8 cellular contexts compared by ENCODE assay signal in genomic region chr2:86199834-86200177, GRCh38. TPM values are rescaled to one million over a fixed set of nuclear protein-coding genes. Genes with fewer than 3 reads are reported as not detected.
DNase-seq lines count a peak whose midpoint lies in the region; ATAC-seq and TF ChIP-seq lines count a peak whose summit lies in the region.

No MANE protein-coding gene starts in this region.

- TF ChIP-seq CTCF in C4-2B (conservative IDR thresholded peaks at IDR 0.05) (no peak), MM.1S (IDR thresholded peaks at IDR 0.05; ENCODE audit: low read length) (no peak), neural cell (IDR thresholded peaks at IDR 0.05; ENCODE audit: poor library complexity, severe bottlenecking) (no peak)

- H3K4me1 ChIP-seq in MM.1S (ENCODE audit: low read length), result peaks cover 17% of the 10 kb centered on the region
- peaks cover under 1% of the 10 kb centered on the region for H3K4me1 ChIP-seq in effector memory CD4-positive, alpha-beta T cell (ENCODE audit: control insufficient read depth, insufficient read depth, low read length, poor library complexity, severe bottlenecking)

- H3K79me2 ChIP-seq in MM.1S (ENCODE audit: low read length) (peaks cover 64% of the 10 kb centered on the region), neural cell (replicated peaks; ENCODE audit: insufficient read depth, low read length) (peaks cover 11% of the 10 kb centered on the region)

- peak overlapping the region; percentile 80 for H3K9ac ChIP-seq in MM.1S (ENCODE audit: low read length)
- H3K9ac ChIP-seq in neural cell (ENCODE audit: low read length), result peak overlapping the region; percentile 72

- H3K27me3 ChIP-seq in MM.1S (replicated peaks; ENCODE audit: insufficient read depth, low read length) (no peaks in the 10 kb centered on the region), neural cell (ENCODE audit: insufficient read depth, low read depth, low read length) (no peaks in the 10 kb centered on the region)
- no peaks in the 10 kb centered on the region for H3K27me3 ChIP-seq in effector memory CD4-positive, alpha-beta T cell (replicated peaks; ENCODE audit: control insufficient read depth, insufficient read depth, low read length, poor library complexity, severe bottlenecking)

- no peak for TF ChIP-seq EP300 in neural cell (conservative IDR thresholded peaks at IDR 0.05; ENCODE audit: poor library complexity, severe bottlenecking)

- H3K9me3 ChIP-seq in MM.1S (replicated peaks; ENCODE audit: insufficient read depth, low read length), result no peaks in the 10 kb centered on the region
- H3K9me3 ChIP-seq in effector memory CD4-positive, alpha-beta T cell (ENCODE audit: control insufficient read depth, low read length), result no peaks in the 10 kb centered on the region
- no peaks in the 10 kb centered on the region for H3K9me3 ChIP-seq in neural cell (ENCODE audit: low read length)

- H3K9me2 ChIP-seq in MM.1S (replicated peaks; ENCODE audit: insufficient read depth, low read length) (no peaks in the 10 kb centered on the region), neural cell (ENCODE audit: insufficient read depth, low read length) (no peaks in the 10 kb centered on the region)

- H4K20me1 ChIP-seq in MM.1S (ENCODE audit: insufficient read depth, low read length) (0 out of 2 replicates have a peak, but pooled peaks cover 5% of the 10 kb centered on the region), neural cell (ENCODE audit: insufficient read depth) (no peaks in the 10 kb centered on the region)

- H3F3A ChIP-seq in MM.1S (ENCODE audit: insufficient read depth, low read length) (peaks cover 19% of the 10 kb centered on the region), neural cell (ENCODE audit: insufficient read depth, low read length, poor library complexity, severe bottlenecking) (no peaks in the 10 kb centered on the region)

- H3K4me2 ChIP-seq in MM.1S (ENCODE audit: low read depth, low read length) (peak overlapping the region; percentile 64), neural cell (ENCODE audit: low read length) (peak overlapping the region; percentile 68)

- DNase-seq in MM.1S (no peak), SHP77 (lab: John Stamatoyannopoulos, UW) (no peak), NCI-H128 (lab: John Stamatoyannopoulos, UW; ENCODE audit: unreplicated experiment) (no peak)
- no peak for DNase-seq in effector memory CD4-positive, alpha-beta T cell
- no peak for DNase-seq in stimulated activated CD4-positive, alpha-beta T cell treated with anti-CD3 and anti-CD28 coated beads, Interleukin-1b, Interleukin-23, amount 100 ng/mL, for 48 hours

- H3K4me3 ChIP-seq in MM.1S (ENCODE audit: low read length) (peak overlapping the region; percentile 68), neural cell (ENCODE audit: low read length) (peak overlapping the region; percentile 73)
- peak overlapping the region; percentile 82 for H3K4me3 ChIP-seq in effector memory CD4-positive, alpha-beta T cell (ENCODE audit: insufficient read depth, low read depth, low read length, poor library complexity, severe bottlenecking)

- peak overlapping the region; percentile 88 for H3K27ac ChIP-seq in C4-2B
- peak overlapping the region; percentile 49; the same call in 1 of the 2 replicates for H3K27ac ChIP-seq in MM.1S (ENCODE audit: low read length)
- peak overlapping the region; percentile 67 for H3K27ac ChIP-seq in effector memory CD4-positive, alpha-beta T cell (ENCODE audit: insufficient read depth, low read length, poor library complexity, severe bottlenecking)
- peak overlapping the region; percentile 38 for H3K27ac ChIP-seq in neural cell (ENCODE audit: low read length)

- H2AFZ ChIP-seq in MM.1S (ENCODE audit: low read length), result peak overlapping the region; percentile 46
- H2AFZ ChIP-seq in neural cell (ENCODE audit: low read depth, low read length), result peak overlapping the region; percentile 69

- H3K36me3 ChIP-seq in MM.1S (replicated peaks; ENCODE audit: insufficient read depth, low read length), result no peaks in the 10 kb centered on the region
- H3K36me3 ChIP-seq in effector memory CD4-positive, alpha-beta T cell (ENCODE audit: control insufficient read depth, insufficient read depth, low read length), result no peaks in the 10 kb centered on the region
- H3K36me3 ChIP-seq in neural cell (ENCODE audit: insufficient read depth, low read length), result no peaks in the 10 kb centered on the region

- TF ChIP-seq RAD21 in neural cell (conservative IDR thresholded peaks at IDR 0.05), result no peak

- no peak for ATAC-seq in GM18511 (IDR thresholded peaks at IDR 0.05; ENCODE audit: unreplicated experiment)

TF ChIP-seq in neural cell, 6 proteins besides CTCF, POLR2A, EP300 and RAD21:
- TF ChIP-seq POLR2AphosphoS5 (IDR thresholded peaks at IDR 0.05) (no peak), MXI1 (conservative IDR thresholded peaks at IDR 0.05; ENCODE audit: poor library complexity, severe bottlenecking) (no peak), TAF1 (IDR thresholded peaks at IDR 0.05; ENCODE audit: low read depth) (no peak), EZH2 (IDR thresholded peaks at IDR 0.05; ENCODE audit: borderline replicate concordance, insufficient read depth, low read length, poor library complexity, severe bottlenecking) (no peak), SMC3 (conservative IDR thresholded peaks at IDR 0.05; ENCODE audit: poor library complexity) (no peak), REST (IDR thresholded peaks at IDR 0.05; ENCODE audit: borderline replicate concordance) (no peak)

RNA-seq across cellular contexts. Expression of gene MRPL35, which starts 0.5 kb away (rescaled TPM):
- polyA plus RNA-seq in neural cell, result 51.1 and 51.5 TPM in 2 replicates
- 42.3 and 47.5 TPM in 2 replicates for polyA minus RNA-seq in neural cell

RNA-seq across cellular contexts. Expression of gene IMMT, which starts 4.5 kb away (rescaled TPM):
- polyA plus RNA-seq in neural cell, result 44.9 and 45.9 TPM in 2 replicates
- 81.6 and 85.9 TPM in 2 replicates for polyA minus RNA-seq in neural cell

Comparison
In these comparisons a context has a peak if more than half of its experiments do, and no peak if none do; other contexts are left out.
1. H3K27ac ChIP-seq: peak in every context shown above with its lines; median percentile 88 in C4-2B; 67 in effector memory CD4-positive, alpha-beta T cell; 49 in MM.1S; 38 in neural cell.